1 cellular context compared by ENCODE assay signal in the genomic region with DNA sequence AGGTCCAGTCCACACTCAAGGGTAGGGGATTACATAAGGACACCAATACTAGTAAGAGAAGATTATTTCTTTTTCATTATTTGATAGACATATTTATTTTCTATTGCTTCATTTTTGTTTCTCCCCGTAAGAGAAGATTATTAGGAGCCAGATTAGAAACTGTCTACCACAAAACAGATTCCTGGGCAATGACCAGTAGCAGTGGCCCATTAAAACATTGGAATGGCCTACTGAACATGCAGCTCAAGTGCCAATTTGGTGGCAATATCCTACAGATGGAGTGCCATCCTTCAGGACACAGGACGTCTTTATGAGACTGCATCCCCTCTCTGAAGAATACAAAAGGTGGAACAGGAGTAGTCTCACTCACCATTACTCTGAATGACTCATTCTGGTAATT.
TF ChIP-seq lines count a peak whose summit lies in the region.

No MANE protein-coding gene starts in this region.

TF ChIP-seq in IMR-90, 13 proteins besides CTCF, POLR2A, EP300 and RAD21:
- TF ChIP-seq, protein P1, sequence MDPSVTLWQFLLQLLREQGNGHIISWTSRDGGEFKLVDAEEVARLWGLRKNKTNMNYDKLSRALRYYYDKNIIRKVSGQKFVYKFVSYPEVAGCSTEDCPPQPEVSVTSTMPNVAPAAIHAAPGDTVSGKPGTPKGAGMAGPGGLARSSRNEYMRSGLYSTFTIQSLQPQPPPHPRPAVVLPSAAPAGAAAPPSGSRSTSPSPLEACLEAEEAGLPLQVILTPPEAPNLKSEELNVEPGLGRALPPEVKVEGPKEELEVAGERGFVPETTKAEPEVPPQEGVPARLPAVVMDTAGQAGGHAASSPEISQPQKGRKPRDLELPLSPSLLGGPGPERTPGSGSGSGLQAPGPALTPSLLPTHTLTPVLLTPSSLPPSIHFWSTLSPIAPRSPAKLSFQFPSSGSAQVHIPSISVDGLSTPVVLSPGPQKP (IDR thresholded peaks at IDR 0.05; ENCODE audit: borderline replicate concordance, low read depth, low read length) = no peak
- TF ChIP-seq, protein P2, sequence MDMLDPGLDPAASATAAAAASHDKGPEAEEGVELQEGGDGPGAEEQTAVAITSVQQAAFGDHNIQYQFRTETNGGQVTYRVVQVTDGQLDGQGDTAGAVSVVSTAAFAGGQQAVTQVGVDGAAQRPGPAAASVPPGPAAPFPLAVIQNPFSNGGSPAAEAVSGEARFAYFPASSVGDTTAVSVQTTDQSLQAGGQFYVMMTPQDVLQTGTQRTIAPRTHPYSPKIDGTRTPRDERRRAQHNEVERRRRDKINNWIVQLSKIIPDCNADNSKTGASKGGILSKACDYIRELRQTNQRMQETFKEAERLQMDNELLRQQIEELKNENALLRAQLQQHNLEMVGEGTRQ (IDR thresholded peaks at IDR 0.05; ENCODE audit: low read depth, low read length) = no peak
- no peak for TF ChIP-seq MAFK (IDR thresholded peaks at IDR 0.05; ENCODE audit: low read depth, low read length)
- no peak for TF ChIP-seq CHD1 (IDR thresholded peaks at IDR 0.05; ENCODE audit: low read depth, low read length)
- no peak for TF ChIP-seq NFE2L2 (IDR thresholded peaks at IDR 0.05; ENCODE audit: low read depth, low read length)
- TF ChIP-seq MAZ (IDR thresholded peaks at IDR 0.05; ENCODE audit: borderline replicate concordance, low read depth, low read length) = no peak
- no peak for TF ChIP-seq MXI1 (IDR thresholded peaks at IDR 0.05; ENCODE audit: borderline replicate concordance, low read depth, low read length)
- TF ChIP-seq RFX5 (IDR thresholded peaks at IDR 0.05; ENCODE audit: low read depth, low read length) = no peak
- no peak for TF ChIP-seq BHLHE40 (IDR thresholded peaks at IDR 0.05; ENCODE audit: low read depth, low read length)
- no peak for TF ChIP-seq RCOR1 (IDR thresholded peaks at IDR 0.05; ENCODE audit: insufficient replicate concordance, low read length)
- no peak for TF ChIP-seq FOS (IDR thresholded peaks at IDR 0.05; ENCODE audit: low read depth, low read length)
- no peak for TF ChIP-seq SMC3 (IDR thresholded peaks at IDR 0.05; ENCODE audit: low read depth, low read length)
- TF ChIP-seq CEBPB (IDR thresholded peaks at IDR 0.05; ENCODE audit: low read depth, low read length) = no peak
